8 cellular contexts compared by ENCODE assay signal in genomic region chr10:132186488-132187413, GRCh38. TPM values are rescaled to one million over a fixed set of nuclear protein-coding genes. Genes with fewer than 3 reads are reported as not detected.
DNase-seq lines count a peak whose midpoint lies in the region; ATAC-seq and TF ChIP-seq lines count a peak whose summit lies in the region.

Gene DPYSL4 (plus strand): TSS chr10:132186948. CDS start chr10:132187064, 116 bp downstream.

- no peak within 1 kb of the TSS for H3K27ac Mint-ChIP-seq in activated T-helper 2 cell treated with anti-CD3 and anti-CD28 coated beads, Interferon-gamma antibody, Interleukin-2, Interleukin-4, amounts not matched to agents 10 μg/mL and 5 μg/mL and 100 μg/mL, durations not matched to agents 14 hours and 24 hours and 36 hours

- 1 to 2% methylated on average over 43 to 103 of the region's 106 CpGs for WGBS in aorta, 2 donors

- peaks cover 36% of the 10 kb centered on the region for H3K27me3 Mint-ChIP-seq in activated T-helper 2 cell treated with anti-CD3 and anti-CD28 coated beads, Interferon-gamma antibody, Interleukin-2, Interleukin-4, amounts not matched to agents 10 μg/mL and 5 μg/mL and 100 μg/mL, durations not matched to agents 14 hours and 24 hours and 36 hours (ENCODE audit: low read depth)

- no peak for TF ChIP-seq POLR2A in gastrocnemius medialis (IDR thresholded peaks at IDR 0.05)

- H3K4me1 Mint-ChIP-seq in activated T-helper 2 cell treated with anti-CD3 and anti-CD28 coated beads, Interferon-gamma antibody, Interleukin-2, Interleukin-4, amounts not matched to agents 10 μg/mL and 5 μg/mL and 100 μg/mL, durations not matched to agents 14 hours and 24 hours and 36 hours (ENCODE audit: low read depth) = no peaks in the 10 kb centered on the region

- DNase-seq in BE2C = no peak
- DNase-seq in HK-2 (ENCODE audit: unreplicated experiment) = peak; percentile 26
- DNase-seq in activated T-helper 2 cell treated with anti-CD3 and anti-CD28 coated beads, Interferon-gamma antibody, Interleukin-2, Interleukin-4, amounts not matched to agents 10 μg/mL and 5 μg/mL and 100 μg/mL, durations not matched to agents 14 hours and 24 hours and 36 hours (ENCODE audit: low spot score) = peak; percentile 14
- peak; percentile 54 for DNase-seq in left ventricle myocardium superior
- no peak for DNase-seq in gastrocnemius medialis
- DNase-seq in amniotic stem cell (lab: John Stamatoyannopoulos, UW) = no peak
- no peak for DNase-seq in SKM-1 treated with dmso at 0.1 percent for 144 hours (lab: John Stamatoyannopoulos, UW; ENCODE audit: unreplicated experiment)
- no peak for DNase-seq in aorta

- H3K4me3 ChIP-seq in BE2C (ENCODE audit: low read depth, low read length) (peak within 1 kb of the TSS; percentile 41), gastrocnemius medialis (peak within 1 kb of the TSS; percentile 37 to 61 (median 51)), aorta (ENCODE audit: low read length in 2 of 2) (peak within 1 kb of the TSS in 1 of 2 donors; percentile 48)

- peaks cover 5% of the 10 kb centered on the region for H3K36me3 Mint-ChIP-seq in activated T-helper 2 cell treated with anti-CD3 and anti-CD28 coated beads, Interferon-gamma antibody, Interleukin-2, Interleukin-4, amounts not matched to agents 10 μg/mL and 5 μg/mL and 100 μg/mL, durations not matched to agents 14 hours and 24 hours and 36 hours (ENCODE audit: low read depth)

- in situ Hi-C loops in gastrocnemius medialis (cut with MboI; ENCODE audit: low sequenced_read_pairs in 4 of 4) = no loop called here

- intact Hi-C loops in activated T-helper 2 cell treated with anti-CD3 and anti-CD28 coated beads, Interferon-gamma antibody, Interleukin-2, Interleukin-4, amounts not matched to agents 10 μg/mL and 5 μg/mL and 100 μg/mL, durations not matched to agents 14 hours and 24 hours and 36 hours (cut with micrococcal nuclease) = loop anchor here (2.0 kb wide), 2 partner anchors 122 to 350 kb away; partner anchors contain the start of gene INPP5A
- intact Hi-C loops in left ventricle myocardium superior (cut with micrococcal nuclease) = no loop called here
- intact Hi-C loops in gastrocnemius medialis (cut with DNase I; ENCODE audit: low total_unique reads) = no loop called here
- intact Hi-C loops in aorta (cut with DNase I) = no loop called here

- peak within 1 kb of the TSS; percentile 54 for H3K4me3 Mint-ChIP-seq in activated T-helper 2 cell treated with anti-CD3 and anti-CD28 coated beads, Interferon-gamma antibody, Interleukin-2, Interleukin-4, amounts not matched to agents 10 μg/mL and 5 μg/mL and 100 μg/mL, durations not matched to agents 14 hours and 24 hours and 36 hours (ENCODE audit: low read depth)

- H3K36me3 ChIP-seq in BE2C (no peaks in the 10 kb centered on the region), gastrocnemius medialis (no peaks in the 10 kb centered on the region), aorta (ENCODE audit: control insufficient read depth in 1 of 2, insufficient read depth in 2 of 2, low read length in 1 of 2) (no peaks in the 10 kb centered on the region)

- H3K4me1 ChIP-seq in BE2C (no peaks in the 10 kb centered on the region), gastrocnemius medialis (peaks cover 0 to 10% of the 10 kb centered on the region in 2 donors), aorta (ENCODE audit: control insufficient read depth in 1 of 2, insufficient read depth in 2 of 2, low read length in 2 of 2) (no peaks in the 10 kb centered on the region)

- H3K27me3 ChIP-seq in BE2C (peaks cover 36% of the 10 kb centered on the region), gastrocnemius medialis (peaks cover 37 to 53% (median 41%) of the 10 kb centered on the region in 3 donors), aorta (ENCODE audit: control insufficient read depth in 1 of 2, insufficient read depth in 2 of 2, low read length in 1 of 2) (no peaks in the 10 kb centered on the region)

- H3K9me3 ChIP-seq in BE2C (no peaks in the 10 kb centered on the region), gastrocnemius medialis (no peaks in the 10 kb centered on the region), aorta (ENCODE audit: control insufficient read depth, low read length) (no peaks in the 10 kb centered on the region)

- no peak within 1 kb of the TSS for H3K27ac ChIP-seq in gastrocnemius medialis
- no peak within 1 kb of the TSS for H3K27ac ChIP-seq in aorta (ENCODE audit: low read depth in 1 of 2, low read length in 2 of 2)

- ATAC-seq in left ventricle myocardium superior (peak; percentile 67), gastrocnemius medialis (peak; percentile 22 to 50), aorta (ENCODE audit: low FRiP score) (no peak)

- TF ChIP-seq CTCF in BE2C (IDR thresholded peaks at IDR 0.05; ENCODE audit: low read depth, low read length) (no peak), gastrocnemius medialis (IDR thresholded peaks at IDR 0.05 in 4 of 5, conservative IDR thresholded peaks at IDR 0.05 in 1 of 5) (no peak)

- H3K9me3 Mint-ChIP-seq in activated T-helper 2 cell treated with anti-CD3 and anti-CD28 coated beads, Interferon-gamma antibody, Interleukin-2, Interleukin-4, amounts not matched to agents 10 μg/mL and 5 μg/mL and 100 μg/mL, durations not matched to agents 14 hours and 24 hours and 36 hours = no peaks in the 10 kb centered on the region

RNA-seq across cellular contexts. Expression of gene DPYSL4, which starts in this region (rescaled TPM):
- 15.0 TPM for polyA plus RNA-seq in BE2C (2012; ENCODE audit: insufficient read depth, insufficient read length, low read depth)
- total RNA-seq in activated T-helper 2 cell treated with anti-CD3 and anti-CD28 coated beads, Interferon-gamma antibody, Interleukin-2, Interleukin-4, amounts not matched to agents 10 μg/mL and 5 μg/mL and 100 μg/mL, durations not matched to agents 14 hours and 24 hours and 36 hours = 16.5 and 17.9 TPM in 2 replicates
- total RNA-seq in left ventricle myocardium superior (45.2 TPM), gastrocnemius medialis (1 to 10 TPM in 1 of 4 donors, under 1 TPM in 3; 0.29 to 1.3 (median 0.46) TPM), aorta (1 to 10 TPM in 1 of 2 donors, under 1 TPM in 1; 0.84 to 1.4 TPM)
- polyA plus RNA-seq in aorta = under 1 TPM in 1 of 2 donors, not detected in 1; 0.95 TPM

Comparison
In these comparisons a context has a peak if more than half of its experiments do, and no peak if none do; other contexts are left out.
1. DNase-seq: peak in HK-2 (single experiment), activated T-helper 2 cell treated with anti-CD3 and anti-CD28 coated beads, Interferon-gamma antibody, Interleukin-2, Interleukin-4, amounts not matched to agents 10 μg/mL and 5 μg/mL and 100 μg/mL, durations not matched to agents 14 hours and 24 hours and 36 hours (single experiment) and left ventricle myocardium superior (single experiment); none in BE2C (single experiment), gastrocnemius medialis (0 of 2), amniotic stem cell (single experiment), SKM-1 treated with dmso at 0.1 percent for 144 hours (single experiment) and aorta (0 of 2).